Comparison of ENCODE assay signal across 10 cellular contexts in the genomic region with DNA sequence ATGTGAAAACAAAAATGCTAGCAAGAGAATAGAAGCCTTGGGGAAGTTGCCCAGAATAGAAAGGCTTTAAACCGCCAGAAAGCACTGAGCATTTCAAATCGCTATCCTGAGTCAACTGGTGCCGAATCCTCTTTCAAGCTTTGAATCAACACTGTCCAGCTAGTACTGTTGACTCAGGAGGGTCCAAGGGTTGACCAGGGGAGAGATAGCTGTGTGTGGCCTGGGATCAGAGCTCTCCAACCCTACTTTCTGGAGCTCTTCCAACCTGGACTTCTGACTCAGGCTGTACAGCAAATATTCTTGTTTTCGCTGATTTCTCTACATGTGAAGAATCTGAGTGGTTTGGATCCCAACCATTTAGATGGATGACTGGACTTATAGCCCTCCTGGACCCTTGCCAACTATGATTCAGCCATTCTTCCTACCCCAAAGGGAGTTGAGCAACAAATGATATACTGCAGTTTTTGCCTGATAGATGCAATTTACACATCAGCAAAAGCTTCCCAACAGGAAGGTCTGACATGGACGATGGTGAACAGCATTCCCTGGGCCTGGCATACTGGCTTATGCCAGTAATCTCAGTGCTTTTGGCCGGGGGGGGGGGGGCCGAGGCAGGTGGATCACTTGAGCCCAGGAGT.
DNase-seq lines count a peak whose midpoint lies in the region; ATAC-seq and TF ChIP-seq lines count a peak whose summit lies in the region.
"Had no signal": no experiment of that assay in that cellular context is flagged by ENCODE, and none has a peak within 500 bp of the region (broad histone marks: within the 10 kb centered on the region; RNA-seq: fewer than 3 reads in every experiment).

No MANE protein-coding gene starts in this region.

- DNase-seq in GOT3 (lab: John Stamatoyannopoulos, UW) (peak; percentile 66), NCI-H774 (lab: John Stamatoyannopoulos, UW) (peak; percentile 80), fibroblast of gingiva (ENCODE audit: low read depth) (peak; percentile 47), retinal pigment epithelial cell (ENCODE audit: low read depth) (peak; percentile 11), germinal center (ENCODE audit: low spot score) (no peak)
- DNase-seq in activated CD8-positive, alpha-beta T cell treated with anti-CD3 and anti-CD28 coated beads for 36 hours = no peak
- DNase-seq in activated T-cell treated with anti-CD3 and anti-CD28 coated beads, Interleukin-2, amount 50 U/mL, for 4 hours = no peak
- DNase-seq: activated T-cell treated with anti-CD3 and anti-CD28 coated beads, Interleukin-2, amount 50 U/mL, for 1 hour; effector CD4-positive, alpha-beta T cell had no signal

- no peaks in the 10 kb centered on the region for H3K27me3 Mint-ChIP-seq in activated CD8-positive, alpha-beta T cell treated with anti-CD3 and anti-CD28 coated beads for 36 hours
- peaks cover 8% of the 10 kb centered on the region for H3K27me3 Mint-ChIP-seq in activated T-cell treated with anti-CD3 and anti-CD28 coated beads, Interleukin-2, amount 50 U/mL, for 4 hours (ENCODE audit: low read depth)

- no peak for ATAC-seq in activated CD8-positive, alpha-beta T cell treated with anti-CD3 and anti-CD28 coated beads for 36 hours
- no peak for ATAC-seq in HG03521 (IDR thresholded peaks at IDR 0.05; ENCODE audit: unreplicated experiment)
- ATAC-seq in activated T-cell treated with anti-CD3 and anti-CD28 coated beads, Interleukin-2, amount 50 U/mL, for 4 hours = no peak

- no peak for TF ChIP-seq CTCF in retinal pigment epithelial cell (conservative IDR thresholded peaks at IDR 0.05; ENCODE audit: low read depth, low read length)
- no peak for TF ChIP-seq CTCF in activated CD8-positive, alpha-beta T cell treated with anti-CD3 and anti-CD28 coated beads for 36 hours (IDR thresholded peaks at IDR 0.05)

- POLR2A ChIA-PET in activated CD8-positive, alpha-beta T cell treated with anti-CD3 and anti-CD28 coated beads for 36 hours (lab: Charles Lee) = no interaction called here

- no peak overlapping the region for H3K4me3 Mint-ChIP-seq in activated CD8-positive, alpha-beta T cell treated with anti-CD3 and anti-CD28 coated beads for 36 hours
- no peak overlapping the region for H3K4me3 Mint-ChIP-seq in activated T-cell treated with anti-CD3 and anti-CD28 coated beads, Interleukin-2, amount 50 U/mL, for 4 hours

- no peak overlapping the region for H3K4me3 ChIP-seq in retinal pigment epithelial cell (ENCODE audit: low read length)

- H3K9me3 Mint-ChIP-seq in activated CD8-positive, alpha-beta T cell treated with anti-CD3 and anti-CD28 coated beads for 36 hours = peaks cover 4% of the 10 kb centered on the region
- peaks cover 7% of the 10 kb centered on the region for H3K9me3 Mint-ChIP-seq in activated T-cell treated with anti-CD3 and anti-CD28 coated beads, Interleukin-2, amount 50 U/mL, for 4 hours

- H3K36me3 Mint-ChIP-seq in activated CD8-positive, alpha-beta T cell treated with anti-CD3 and anti-CD28 coated beads for 36 hours (ENCODE audit: low read depth) = no peaks in the 10 kb centered on the region
- no peaks in the 10 kb centered on the region for H3K36me3 Mint-ChIP-seq in activated T-cell treated with anti-CD3 and anti-CD28 coated beads, Interleukin-2, amount 50 U/mL, for 4 hours (ENCODE audit: insufficient read depth)

- intact Hi-C loops in activated CD8-positive, alpha-beta T cell treated with anti-CD3 and anti-CD28 coated beads for 36 hours (cut with micrococcal nuclease) = no loop called here

- H3K4me1 Mint-ChIP-seq in activated CD8-positive, alpha-beta T cell treated with anti-CD3 and anti-CD28 coated beads for 36 hours (ENCODE audit: low read depth) = peaks cover 3% of the 10 kb centered on the region
- peaks cover 3% of the 10 kb centered on the region for H3K4me1 Mint-ChIP-seq in activated T-cell treated with anti-CD3 and anti-CD28 coated beads, Interleukin-2, amount 50 U/mL, for 4 hours (ENCODE audit: low read depth)

- CTCF ChIA-PET in activated CD8-positive, alpha-beta T cell treated with anti-CD3 and anti-CD28 coated beads for 36 hours (lab: Charles Lee) = no interaction called here

- no peak overlapping the region for H3K27ac Mint-ChIP-seq in activated CD8-positive, alpha-beta T cell treated with anti-CD3 and anti-CD28 coated beads for 36 hours

Comparison
In these comparisons a context has a peak if more than half of its experiments do, and no peak if none do; other contexts are left out.
1. DNase-seq: peak in GOT3 (single experiment), NCI-H774 (single experiment), fibroblast of gingiva (single experiment) and retinal pigment epithelial cell (single experiment); none in activated CD8-positive, alpha-beta T cell treated with anti-CD3 and anti-CD28 coated beads for 36 hours (single experiment), activated T-cell treated with anti-CD3 and anti-CD28 coated beads, Interleukin-2, amount 50 U/mL, for 4 hours (single experiment) and germinal center (single experiment).